In genomic region chr12:53279888-53280498, GRCh38 we compare ENCODE assay signal across 16 cellular contexts. TPM values are rescaled to one million over a fixed set of nuclear protein-coding genes. Genes with fewer than 3 reads are reported as not detected.
DNase-seq lines count a peak whose midpoint lies in the region; ATAC-seq and TF ChIP-seq lines count a peak whose summit lies in the region.
"Had no signal": no experiment of that assay in that cellular context is flagged by ENCODE, and none has a peak within 500 bp of the region (broad histone marks: within the 10 kb centered on the region; RNA-seq: fewer than 3 reads in every experiment).

No MANE protein-coding gene starts in this region.

- no peak overlapping the region for H3K9ac ChIP-seq in liver (ENCODE audit: low read depth in 1 of 2, low read length in 2 of 2)

- no peaks in the 10 kb centered on the region for H3K27me3 Mint-ChIP-seq in effector memory CD8-positive, alpha-beta T cell
- H3K27me3 Mint-ChIP-seq: CD4-positive, alpha-beta memory T cell had no signal

- H3K4me3 ChIP-seq in esophagus squamous epithelium (peak overlapping the region; percentile 32 to 50 (median 42)), liver (ENCODE audit: low read depth in 1 of 3, low read length in 3 of 3) (peak overlapping the region; percentile 14 to 27 (median 20)), suprapubic skin (no peak overlapping the region)
- H3K4me3 ChIP-seq: HAP-1 had no signal

- no peak for TF ChIP-seq RAD21 in liver (IDR thresholded peaks at IDR 0.05)

- H3K4me3 Mint-ChIP-seq in effector memory CD8-positive, alpha-beta T cell = no peak overlapping the region
- H3K4me3 Mint-ChIP-seq: CD4-positive, alpha-beta memory T cell; HFFc6 had no signal

- no peak for TF ChIP-seq EP300 in suprapubic skin (IDR thresholded peaks at IDR 0.05)

- H3K27ac ChIP-seq in VCaP = peak overlapping the region; percentile 56
- H3K27ac ChIP-seq in esophagus squamous epithelium = peak overlapping the region; percentile 72 to 92 (median 90)
- H3K27ac ChIP-seq in liver (ENCODE audit: low read depth in 1 of 2, low read length in 2 of 2) = peak overlapping the region in 1 of 2 donors; percentile 37
- peak overlapping the region; percentile 33 for H3K27ac ChIP-seq in suprapubic skin
- H3K27ac ChIP-seq: C4-2B had no signal

- no peak overlapping the region for H3K27ac Mint-ChIP-seq in effector memory CD8-positive, alpha-beta T cell
- H3K27ac Mint-ChIP-seq: HFFc6 had no signal

- DNase-seq in esophagus squamous epithelium (lab: John Stamatoyannopoulos, UW) = no peak
- DNase-seq in suprapubic skin (ENCODE audit: low spot score in 2 of 2) = no peak
- DNase-seq in NCI-H446 treated with DMSO at 0.1 percent for 48 hours (lab: John Stamatoyannopoulos, UW) = no peak
- DNase-seq in effector memory CD8-positive, alpha-beta T cell = no peak
- no peak for DNase-seq in activated T-cell treated with anti-CD3 and anti-CD28 coated beads, Interleukin-2, amount 50 U/mL, for 1 hour
- DNase-seq: BE2C; CD4-positive, alpha-beta memory T cell; DMS79 treated with DMSO at 0.1 percent for 48 hours; EL; HFFc6; IMR-90 had no signal

- no peak for ATAC-seq in HG03342 (IDR thresholded peaks at IDR 0.05; ENCODE audit: unreplicated experiment)
- ATAC-seq in effector memory CD8-positive, alpha-beta T cell (replicated peaks) = no peak

- H3K36me3 Mint-ChIP-seq in effector memory CD8-positive, alpha-beta T cell (ENCODE audit: insufficient read depth) = peaks cover 5% of the 10 kb centered on the region
- H3K36me3 Mint-ChIP-seq: CD4-positive, alpha-beta memory T cell had no signal

- intact Hi-C loops in esophagus squamous epithelium (cut with DNase I) = no loop called here

- H3K36me3 ChIP-seq in esophagus squamous epithelium = peaks cover 0 to 37% (median 17%) of the 10 kb centered on the region in 3 donors
- peaks cover 0 to 3% (median 1%) of the 10 kb centered on the region in 4 donors for H3K36me3 ChIP-seq in liver (ENCODE audit: control insufficient read depth in 4 of 4, insufficient read depth in 3 of 4, low read depth in 1 of 4, low read length in 3 of 4)
- H3K36me3 ChIP-seq in suprapubic skin = peaks cover 6% of the 10 kb centered on the region

- no peak for TF ChIP-seq CTCF in VCaP (conservative IDR thresholded peaks at IDR 0.05)
- TF ChIP-seq CTCF in esophagus squamous epithelium (IDR thresholded peaks at IDR 0.05) = peak in 1 of 6 experiments; percentile 4
- TF ChIP-seq CTCF in liver (IDR thresholded peaks at IDR 0.05; ENCODE audit: low read depth, low read length, missing input control) = no peak
- no peak for TF ChIP-seq CTCF in suprapubic skin (IDR thresholded peaks at IDR 0.05)

- H3K27me3 ChIP-seq in esophagus squamous epithelium (no peaks in the 10 kb centered on the region), liver (ENCODE audit: control insufficient read depth in 4 of 4, insufficient read depth in 4 of 4, low read length in 3 of 4) (no peaks in the 10 kb centered on the region), suprapubic skin (no peaks in the 10 kb centered on the region)
- H3K27me3 ChIP-seq: BE2C had no signal

- TF ChIP-seq POLR2A in esophagus squamous epithelium (IDR thresholded peaks at IDR 0.05) = no peak
- no peak for TF ChIP-seq POLR2A in suprapubic skin (IDR thresholded peaks at IDR 0.05)

- no peaks in the 10 kb centered on the region for H3K9me3 Mint-ChIP-seq in effector memory CD8-positive, alpha-beta T cell
- H3K9me3 Mint-ChIP-seq: CD4-positive, alpha-beta memory T cell; HFFc6 had no signal

- 59 to 70% methylated on average over 7 to 8 of the region's 9 CpGs for WGBS in esophagus squamous epithelium, 2 donors
- 49% methylated on average over 9 of the region's 9 CpGs for WGBS in liver
- 88% methylated on average over 9 of the region's 9 CpGs for WGBS in suprapubic skin

- peaks cover 25 to 79% (median 30%) of the 10 kb centered on the region in 3 donors for H3K4me1 ChIP-seq in esophagus squamous epithelium
- H3K4me1 ChIP-seq in liver (ENCODE audit: control insufficient read depth in 4 of 4, insufficient read depth in 4 of 4, low read length in 3 of 4) = peaks cover 4 to 12% (median 11%) of the 10 kb centered on the region in 4 donors
- H3K4me1 ChIP-seq in suprapubic skin = no peaks in the 10 kb centered on the region
- H3K4me1 ChIP-seq: BE2C, HAP-1 had no signal

- no peaks in the 10 kb centered on the region for H3K4me1 Mint-ChIP-seq in effector memory CD8-positive, alpha-beta T cell (ENCODE audit: low read depth in 2 of 2)
- H3K4me1 Mint-ChIP-seq: CD4-positive, alpha-beta memory T cell had no signal

- H3K9me3 ChIP-seq in esophagus squamous epithelium = no peaks in the 10 kb centered on the region
- H3K9me3 ChIP-seq in liver (ENCODE audit: control insufficient read depth in 4 of 4, low read length in 3 of 4) = no peaks in the 10 kb centered on the region
- no peaks in the 10 kb centered on the region for H3K9me3 ChIP-seq in suprapubic skin
- H3K9me3 ChIP-seq: BE2C, HAP-1 had no signal

TF ChIP-seq in liver, 16 proteins besides CTCF, POLR2A, EP300 and RAD21:
- TF ChIP-seq GABPA (IDR thresholded peaks at IDR 0.05 in 1 of 2, conservative IDR thresholded peaks at IDR 0.05 in 1 of 2) (no peak), REST (IDR thresholded peaks at IDR 0.05) (no peak), FOXA1 (IDR thresholded peaks at IDR 0.05) (peak; percentile 21), HNF4G (IDR thresholded peaks at IDR 0.05) (no peak), EGR1 (IDR thresholded peaks at IDR 0.05; ENCODE audit: low read depth in 2 of 2) (no peak), FOXA2 (IDR thresholded peaks at IDR 0.05) (peak; percentile 36), ATF3 (IDR thresholded peaks at IDR 0.05) (peak; percentile 41), RXRA (IDR thresholded peaks at IDR 0.05) (peak in 1 of 2 donors; percentile 39), SP1 (IDR thresholded peaks at IDR 0.05) (peak; percentile 40), JUND (IDR thresholded peaks at IDR 0.05) (no peak)
TF ChIP-seq in liver: peak in this region for 5.

RNA-seq across cellular contexts. Expression of gene ESPL1, which starts 11.9 kb away (rescaled TPM):
- total RNA-seq in esophagus squamous epithelium (10 to 100 TPM; 32.2 to 85.6 (median 48.0) TPM), liver (10 to 100 TPM in 1 of 2 donors, 1 to 10 TPM in 1; 3.4 to 19.3 TPM), suprapubic skin (10 to 100 TPM in 1 of 4 donors, 1 to 10 TPM in 3; 5.7 to 10.6 (median 6.1) TPM)
- 1 to 10 TPM; 2.8 to 3.9 TPM for polyA plus RNA-seq in liver

RNA-seq across cellular contexts. Expression of gene PFDN5, which starts 15.3 kb away (rescaled TPM):
- total RNA-seq in esophagus squamous epithelium = 100 to 1,000 TPM; 203 to 638 (median 324) TPM
- total RNA-seq in liver = 100 to 1,000 TPM; 118 to 176 TPM
- polyA plus RNA-seq in liver = 100 to 1,000 TPM; 237 to 245 TPM
- 100 to 1,000 TPM; 457 to 612 (median 511) TPM for total RNA-seq in suprapubic skin

RNA-seq across cellular contexts. Expression of gene MYG1, which starts 19.5 kb away (rescaled TPM):
- 10 to 100 TPM; 25.2 to 33.2 (median 28.3) TPM for total RNA-seq in esophagus squamous epithelium
- total RNA-seq in liver = 10 to 100 TPM; 15.0 to 18.8 TPM
- 10 to 100 TPM; 19.8 to 28.0 TPM for polyA plus RNA-seq in liver
- 10 to 100 TPM; 38.2 to 54.6 (median 46.3) TPM for total RNA-seq in suprapubic skin

RNA-seq across cellular contexts. Expression of gene AAAS, which starts 41.4 kb away (rescaled TPM):
- total RNA-seq in esophagus squamous epithelium = 10 to 100 TPM; 29.4 to 33.9 (median 30.0) TPM
- total RNA-seq in liver = 10 to 100 TPM; 25.4 to 37.0 TPM
- polyA plus RNA-seq in liver = 10 to 100 TPM; 17.3 to 18.8 TPM
- 10 to 100 TPM; 35.9 to 72.9 (median 52.5) TPM for total RNA-seq in suprapubic skin

RNA-seq across cellular contexts. Expression of gene RARG, which starts 48.0 kb away (rescaled TPM):
- total RNA-seq in esophagus squamous epithelium (100 to 1,000 TPM in 3 of 4 donors, 10 to 100 TPM in 1; 98.0 to 171 (median 125) TPM), liver (1 to 10 TPM; 2.7 to 3.1 TPM), suprapubic skin (100 to 1,000 TPM; 140 to 198 (median 172) TPM)
- 1 to 10 TPM; 1.7 to 2.7 TPM for polyA plus RNA-seq in liver
